Comparison of ENCODE assay signal across 9 cellular contexts in genomic region chr3:138082085-138082991, GRCh38. TPM values are rescaled to one million over a fixed set of nuclear protein-coding genes. Genes with fewer than 3 reads are reported as not detected.
DNase-seq lines count a peak whose midpoint lies in the region; ATAC-seq and TF ChIP-seq lines count a peak whose summit lies in the region.
"Had no signal": no experiment of that assay in that cellular context is flagged by ENCODE, and none has a peak within 500 bp of the region (broad histone marks: within the 10 kb centered on the region; RNA-seq: fewer than 3 reads in every experiment).

No MANE protein-coding gene starts in this region.

- no peaks in the 10 kb centered on the region for H3K9me3 Mint-ChIP-seq in osteocyte (ENCODE audit: unreplicated experiment)

- intact Hi-C loops in dorsolateral prefrontal cortex (cut with DNase I) = no loop called here

- peak; percentile 95 for DNase-seq in A172 (ENCODE audit: low spot score)
- peak; percentile 8 for DNase-seq in NCI-H345 treated with DMSO at 0.1 percent for 48 hours (lab: John Stamatoyannopoulos, UW; ENCODE audit: unreplicated experiment)
- no peak for DNase-seq in coronary artery (ENCODE audit: low spot score)
- DNase-seq in osteocyte (ENCODE audit: extremely low spot score, unreplicated experiment) = no peak
- no peak for DNase-seq in dorsolateral prefrontal cortex
- DNase-seq in GM19238 (ENCODE audit: insufficient read length, low spot score) = no peak
- no peak for DNase-seq in BE2C

- H3K27ac Mint-ChIP-seq in osteocyte (ENCODE audit: unreplicated experiment) = peak overlapping the region; percentile 85

- H3K4me3 Mint-ChIP-seq in osteocyte (ENCODE audit: unreplicated experiment) = peak overlapping the region; percentile 61

- peaks cover 51% of the 10 kb centered on the region for H3K4me1 Mint-ChIP-seq in osteocyte (ENCODE audit: unreplicated experiment)

- peak overlapping the region; percentile 35 for H3K4me3 ChIP-seq in coronary artery
- H3K4me3 ChIP-seq in dorsolateral prefrontal cortex = peak overlapping the region in 7 of 59 donors; percentile 0 to 30 (median 13)
- no peak overlapping the region for H3K4me3 ChIP-seq in BE2C (ENCODE audit: low read depth, low read length)

- H3K36me3 Mint-ChIP-seq in osteocyte (ENCODE audit: unreplicated experiment) = peaks cover 36% of the 10 kb centered on the region

- H3K27ac ChIP-seq in coronary artery = peak overlapping the region in 1 of 2 donors; percentile 68
- no peak overlapping the region for H3K27ac ChIP-seq in dorsolateral prefrontal cortex

- no peaks in the 10 kb centered on the region for H3K9me3 ChIP-seq in BE2C

- H3K27me3 ChIP-seq in dorsolateral prefrontal cortex = no peaks in the 10 kb centered on the region
- H3K27me3 ChIP-seq in BE2C = no peaks in the 10 kb centered on the region

- no peaks in the 10 kb centered on the region for H3K4me1 ChIP-seq in BE2C

- no peaks in the 10 kb centered on the region for H3K36me3 ChIP-seq in BE2C

- ATAC-seq in GM18498 (IDR thresholded peaks at IDR 0.05; ENCODE audit: unreplicated experiment) = peak; percentile 91

- no peaks in the 10 kb centered on the region for H3K27me3 Mint-ChIP-seq in osteocyte (ENCODE audit: unreplicated experiment)

- TF ChIP-seq CTCF in coronary artery (IDR thresholded peaks at IDR 0.05) = no peak
- no peak for TF ChIP-seq CTCF in osteocyte (IDR thresholded peaks at IDR 0.05)
- no peak for TF ChIP-seq CTCF in dorsolateral prefrontal cortex (IDR thresholded peaks at IDR 0.05 in 54 of 56, conservative IDR thresholded peaks at IDR 0.05 in 2 of 56; ENCODE audit: low read depth in 1 of 56, partially characterized antibody in 56 of 56)
- TF ChIP-seq CTCF in BE2C (IDR thresholded peaks at IDR 0.05; ENCODE audit: low read depth, low read length) = no peak

RNA-seq across cellular contexts. Expression of gene DZIP1L, which starts 33.1 kb away (rescaled TPM):
- total RNA-seq in A172 (2014; rRNA removed; shearing (Covaris generic)) = 10.7 and 14.4 TPM in 2 replicates
- total RNA-seq in osteocyte = 21.9 and 23.4 TPM in 2 replicates
- 10 to 100 TPM in 61 of 120 experiments, 1 to 10 TPM in 59; 3.3 to 20.4 (median 10.0) TPM for total RNA-seq in dorsolateral prefrontal cortex
- polyA plus RNA-seq in BE2C (2012; ENCODE audit: insufficient read depth, insufficient read length, low read depth) = 1.9 TPM

RNA-seq across cellular contexts. Expression of gene A4GNT, which starts 49.9 kb away (rescaled TPM):
- total RNA-seq in A172 (2014; rRNA removed; shearing (Covaris generic)) = not detected in 2 replicates
- total RNA-seq in osteocyte = not detected in 2 replicates
- total RNA-seq in dorsolateral prefrontal cortex = under 1 TPM in 3 of 120 experiments, not detected in 117; 0.29 to 0.76 (median 0.32) TPM
- polyA plus RNA-seq in BE2C (2012; ENCODE audit: insufficient read depth, insufficient read length, low read depth) = not detected
- total RNA-seq: glomerular endothelial cell had no signal

Comparison
In these comparisons a context has a peak if more than half of its experiments do, and no peak if none do; other contexts are left out.
1. DNase-seq: peak in A172 (single experiment) and NCI-H345 treated with DMSO at 0.1 percent for 48 hours (single experiment); none in coronary artery (single experiment), osteocyte (single experiment), dorsolateral prefrontal cortex (0 of 10), GM19238 (single experiment) and BE2C (single experiment).